10 cellular contexts compared by ENCODE assay signal in genomic region chr19:6963937-6964336, GRCh38. TPM values are rescaled to one million over a fixed set of nuclear protein-coding genes. Genes with fewer than 3 reads are reported as not detected.
A peak's percentile ranks its signal among the peaks of the same experiment; 100 is the strongest.
DNase-seq lines count a peak whose midpoint lies in the region; ATAC-seq and TF ChIP-seq lines count a peak whose summit lies in the region.
"Had no signal": no experiment of that assay in that cellular context is flagged by ENCODE, and none has a peak within 500 bp of the region (broad histone marks: within the 10 kb centered on the region; RNA-seq: fewer than 3 reads in every experiment).

No MANE protein-coding gene starts in this region.

- TF ChIP-seq CTCF in DOHH2 (IDR thresholded peaks at IDR 0.05; ENCODE audit: low read depth, low read length, poor library complexity, severe bottlenecking) (peak; percentile 70), OCI-LY7 (conservative IDR thresholded peaks at IDR 0.05; ENCODE audit: low read length) (peak; percentile 78), spleen (IDR thresholded peaks at IDR 0.05 in 8 of 11, conservative IDR thresholded peaks at IDR 0.05 in 3 of 11) (peak in 6 of 11 experiments; percentile 21 to 61 (median 54)), hepatocyte (IDR thresholded peaks at IDR 0.05; ENCODE audit: poor library complexity) (no peak), ovary (IDR thresholded peaks at IDR 0.05) (no peak)

- H3K4me2 ChIP-seq in DOHH2 (ENCODE audit: low read length) = no peak overlapping the region
- no peak overlapping the region for H3K4me2 ChIP-seq in OCI-LY7 (ENCODE audit: low read length)
- H3K4me2 ChIP-seq in hepatocyte = no peak overlapping the region

- H2AFZ ChIP-seq in OCI-LY7 (ENCODE audit: low read length) = no peak overlapping the region
- no peak overlapping the region for H2AFZ ChIP-seq in hepatocyte

- no peak overlapping the region for H3K4me3 ChIP-seq in DOHH2 (ENCODE audit: low read length)
- no peak overlapping the region for H3K4me3 ChIP-seq in OCI-LY7 (ENCODE audit: low read depth, low read length, poor library complexity, severe bottlenecking)
- no peak overlapping the region for H3K4me3 ChIP-seq in spleen
- H3K4me3 ChIP-seq in hepatocyte = no peak overlapping the region
- H3K4me3 ChIP-seq in ovary = no peak overlapping the region
- H3K4me3 ChIP-seq: MG63 had no signal

- TF ChIP-seq POLR2A in spleen (IDR thresholded peaks at IDR 0.05) (no peak), ovary (IDR thresholded peaks at IDR 0.05) (no peak)

- no peak for ATAC-seq in HG03342 (IDR thresholded peaks at IDR 0.05; ENCODE audit: unreplicated experiment)

- 44 to 75% (median 62%) methylated on average over 4 of the region's 4 CpGs for WGBS in spleen, 5 donors
- WGBS in hepatocyte (ENCODE audit: low lambda C conversion rate, missing lambda C conversion rate) = 60% methylated on average over 4 of the region's 4 CpGs
- 46 to 50% (median 46%) methylated on average over 4 of the region's 4 CpGs for WGBS in ovary, 3 donors

- H4K20me1 ChIP-seq in DOHH2 (ENCODE audit: control insufficient read depth, insufficient read depth, low read depth, low read length) (no peaks in the 10 kb centered on the region), OCI-LY7 (ENCODE audit: insufficient read depth, low read length) (no peaks in the 10 kb centered on the region), hepatocyte (ENCODE audit: insufficient read depth, poor library complexity, severe bottlenecking) (no peaks in the 10 kb centered on the region)

- intact Hi-C loops in OCI-LY7 (cut with micrococcal nuclease; ENCODE audit: unreplicated experiment) (no loop called here), spleen (cut with DNase I; ENCODE audit: low total_unique reads) (no loop called here), ovary (cut with DNase I) (no loop called here)

- H3K36me3 ChIP-seq in DOHH2 (ENCODE audit: control insufficient read depth, low read length) (no peaks in the 10 kb centered on the region), OCI-LY7 (ENCODE audit: insufficient read depth, low read length) (no peaks in the 10 kb centered on the region), spleen (no peaks in the 10 kb centered on the region), hepatocyte (replicated peaks; ENCODE audit: insufficient read depth, low read depth) (no peaks in the 10 kb centered on the region), ovary (no peaks in the 10 kb centered on the region)
- H3K36me3 ChIP-seq: MG63 had no signal

- no TSS peak for BruUV-seq in OCI-LY7 (replicated peaks; lab: Mats Ljungman, UMichigan)

- POLR2A ChIA-PET in OCI-LY7 (lab: Charles Lee) = no interaction called here

- H3K27ac ChIP-seq in DOHH2 (ENCODE audit: low read depth, low read length) (no peak overlapping the region), OCI-LY7 (ENCODE audit: low read depth, low read length, poor library complexity, severe bottlenecking) (no peak overlapping the region), spleen (no peak overlapping the region), hepatocyte (no peak overlapping the region), ovary (no peak overlapping the region)

- no peaks in the 10 kb centered on the region; the same call in 1 of the 2 replicates for H3K9me2 ChIP-seq in DOHH2 (replicated peaks; ENCODE audit: control insufficient read depth, low read length)
- no peaks in the 10 kb centered on the region for H3K9me2 ChIP-seq in OCI-LY7 (ENCODE audit: insufficient read depth, low read length)
- no peaks in the 10 kb centered on the region for H3K9me2 ChIP-seq in hepatocyte (replicated peaks; ENCODE audit: insufficient read depth)

- H3K9me3 ChIP-seq in DOHH2 (ENCODE audit: control insufficient read depth, insufficient read depth, low read length) (no peaks in the 10 kb centered on the region), OCI-LY7 (ENCODE audit: low read length) (no peaks in the 10 kb centered on the region), spleen (no peaks in the 10 kb centered on the region), hepatocyte (ENCODE audit: low read depth) (no peaks in the 10 kb centered on the region), ovary (no peaks in the 10 kb centered on the region)
- H3K9me3 ChIP-seq: MG63 had no signal

- no peaks in the 10 kb centered on the region for H3F3A ChIP-seq in DOHH2 (ENCODE audit: control insufficient read depth, insufficient read depth)

- DNase-seq in OCI-LY7 (ENCODE audit: low spot score) = peak; percentile 41
- peak; percentile 5 for DNase-seq in activated gamma-delta T cell treated with anti-CD3 and anti-CD28 coated beads, Interleukin-2, amount 50 U/mL, for 16 hours (ENCODE audit: low read depth)
- DNase-seq in spleen = no peak
- no peak for DNase-seq in NOMO-1 (lab: John Stamatoyannopoulos, UW; ENCODE audit: unreplicated experiment in 2 of 2)
- DNase-seq in hepatocyte (ENCODE audit: low spot score) = no peak
- DNase-seq in ovary = no peak
- DNase-seq: anterior cingulate cortex, MG63 had no signal

- H3K79me2 ChIP-seq in DOHH2 (ENCODE audit: control insufficient read depth, low read length) (no peaks in the 10 kb centered on the region), OCI-LY7 (ENCODE audit: insufficient read depth, low read depth, low read length) (no peaks in the 10 kb centered on the region), hepatocyte (no peaks in the 10 kb centered on the region)

- H3K4me1 ChIP-seq in DOHH2 (ENCODE audit: control insufficient read depth, low read length) (no peaks in the 10 kb centered on the region), OCI-LY7 (ENCODE audit: insufficient read depth, low read length, poor library complexity, severe bottlenecking) (no peaks in the 10 kb centered on the region), spleen (no peaks in the 10 kb centered on the region), hepatocyte (ENCODE audit: insufficient read depth) (no peaks in the 10 kb centered on the region), ovary (ENCODE audit: insufficient read depth) (no peaks in the 10 kb centered on the region)

- H3K27me3 ChIP-seq in DOHH2 (ENCODE audit: control insufficient read depth, low read length) (0 out of 2 replicates have a peak, but pooled peaks cover 4% of the 10 kb centered on the region), spleen (replicated peaks in 1 of 7) (peaks cover 0 to 19% (median 0%) of the 10 kb centered on the region in 7 donors), hepatocyte (no peaks in the 10 kb centered on the region), ovary (no peaks in the 10 kb centered on the region)

- CTCF ChIA-PET in OCI-LY7 (lab: Charles Lee; ENCODE audit: unreplicated experiment) = no interaction called here

- no peak for TF ChIP-seq EP300 in ovary (IDR thresholded peaks at IDR 0.05)

RNA-seq across cellular contexts. Expression of gene MBD3L2B, which starts 57.3 kb away (rescaled TPM):
- total RNA-seq in OCI-LY7 (2014; rRNA removed; shearing (Covaris generic)) = not detected in 2 replicates
- not detected in 2 replicates for total RNA-seq in OCI-LY7 (2022)
- not detected for total RNA-seq in spleen
- polyA plus RNA-seq in spleen = not detected
- not detected in 2 replicates for total RNA-seq in hepatocyte
- polyA plus RNA-seq in hepatocyte = not detected in 2 replicates
- not detected for total RNA-seq in ovary
- polyA plus RNA-seq in ovary = not detected

Comparison
In these comparisons a context has a peak if more than half of its experiments do, and no peak if none do; other contexts are left out.
1. CTCF ChIP-seq: peak in DOHH2 (single experiment), OCI-LY7 (single experiment) and spleen (6 of 11); none in hepatocyte (single experiment) and ovary (0 of 3).
2. DNase-seq: peak in OCI-LY7 (single experiment) and activated gamma-delta T cell treated with anti-CD3 and anti-CD28 coated beads, Interleukin-2, amount 50 U/mL, for 16 hours (single experiment); none in spleen (single experiment), NOMO-1 (0 of 2), hepatocyte (single experiment) and ovary (0 of 5).